Comparison of ENCODE assay signal across 1 cellular context in the genomic region with DNA sequence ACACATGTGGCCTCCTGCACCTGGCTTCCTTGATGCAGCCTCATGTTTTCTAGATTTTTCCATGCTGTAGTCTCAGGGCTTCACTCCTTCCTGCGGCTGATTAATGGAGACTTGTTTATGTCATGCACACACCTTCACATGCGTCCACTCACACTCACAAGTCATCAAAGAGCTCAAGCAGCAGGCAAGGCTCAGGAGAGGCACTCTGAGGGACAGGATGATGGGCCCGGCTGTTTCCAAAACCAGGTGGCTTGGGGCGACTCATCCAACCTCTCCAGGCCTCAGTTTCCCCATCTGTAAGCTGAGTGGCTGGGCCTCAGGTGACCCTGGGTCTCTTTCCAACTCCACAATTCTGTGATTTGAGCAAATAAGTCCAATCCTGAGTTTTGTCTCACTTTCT.
TF ChIP-seq lines count a peak whose summit lies in the region.

No MANE protein-coding gene starts in this region.

TF ChIP-seq in GM23338, 12 proteins besides CTCF, POLR2A, EP300 and RAD21 (continued from another document):
- no peak for TF ChIP-seq EZH2 (IDR thresholded peaks at IDR 0.05; ENCODE audit: low read depth, unreplicated experiment)
- TF ChIP-seq ZNF114 (CRISPR knock-in tag; IDR thresholded peaks at IDR 0.05), result no peak
- TF ChIP-seq ZNF331 (CRISPR knock-in tag; IDR thresholded peaks at IDR 0.05; ENCODE audit: low read depth), result no peak
- TF ChIP-seq JUNB (IDR thresholded peaks at IDR 0.05; ENCODE audit: unreplicated experiment), result no peak
- TF ChIP-seq ETS1 (IDR thresholded peaks at IDR 0.05), result no peak
- TF ChIP-seq EZH2phosphoT487 (IDR thresholded peaks at IDR 0.05; ENCODE audit: unreplicated experiment), result no peak
